Comparison of ENCODE assay signal across 22 cellular contexts in genomic region chr18:60147326-60147725, GRCh38.
DNase-seq lines count a peak whose midpoint lies in the region; ATAC-seq and TF ChIP-seq lines count a peak whose summit lies in the region.
"Had no signal": no experiment of that assay in that cellular context is flagged by ENCODE, and none has a peak within 500 bp of the region (broad histone marks: within the 10 kb centered on the region; RNA-seq: fewer than 3 reads in every experiment).

No MANE protein-coding gene starts in this region.

- peak overlapping the region; percentile 26 for H3K9ac ChIP-seq in OCI-LY1 (ENCODE audit: low read length)
- H3K9ac ChIP-seq: neural progenitor cell had no signal

- no peaks in the 10 kb centered on the region for H3F3A ChIP-seq in OCI-LY1 (ENCODE audit: insufficient read depth, low read length)

- ATAC-seq in HG03354 (IDR thresholded peaks at IDR 0.05; ENCODE audit: poor library complexity, severe bottlenecking, unreplicated experiment) (peak; percentile 39), upper lobe of right lung (peak; percentile 71)
- ATAC-seq: K562, left lobe of liver, T-helper 17 cell had no signal

- H3K4me1 ChIP-seq in OCI-LY1 (ENCODE audit: insufficient read depth, low read length, severe bottlenecking) (peaks cover 68% of the 10 kb centered on the region), upper lobe of right lung (peaks cover 6% of the 10 kb centered on the region), right atrium auricular region (no peaks in the 10 kb centered on the region)
- H3K4me1 ChIP-seq: breast epithelium, HAP-1, neural progenitor cell, SJCRH30 had no signal

- no peaks in the 10 kb centered on the region for H3K79me2 ChIP-seq in OCI-LY1 (ENCODE audit: insufficient read depth, low read length)

- H3K27me3 ChIP-seq in OCI-LY1 (ENCODE audit: insufficient read depth, low read length) (no peaks in the 10 kb centered on the region), upper lobe of right lung (no peaks in the 10 kb centered on the region), right atrium auricular region (no peaks in the 10 kb centered on the region)
- H3K27me3 ChIP-seq: breast epithelium, neural progenitor cell, SJCRH30 had no signal

- no peak; the same call in 1 of the 2 replicates for TF ChIP-seq CTCF in OCI-LY1 (IDR thresholded peaks at IDR 0.05; ENCODE audit: low read length)
- TF ChIP-seq CTCF in upper lobe of right lung (IDR thresholded peaks at IDR 0.05), result no peak
- no peak for TF ChIP-seq CTCF in right atrium auricular region (IDR thresholded peaks at IDR 0.05)

- H2AFZ ChIP-seq in OCI-LY1 (ENCODE audit: low read length), result peak overlapping the region; percentile 77; the same call in 1 of the 2 replicates
- H2AFZ ChIP-seq: neural progenitor cell had no signal

- intact Hi-C loops in upper lobe of right lung (cut with DNase I), result no loop called here

- H3K9me3 ChIP-seq in OCI-LY1 (ENCODE audit: low read length), result no peaks in the 10 kb centered on the region
- no peaks in the 10 kb centered on the region for H3K9me3 ChIP-seq in upper lobe of right lung
- H3K9me3 ChIP-seq in right atrium auricular region, result no peaks in the 10 kb centered on the region
- H3K9me3 ChIP-seq: breast epithelium, HAP-1, SJCRH30 had no signal

- peak overlapping the region; percentile 49 for H3K4me2 ChIP-seq in OCI-LY1 (ENCODE audit: low read length)
- H3K4me2 ChIP-seq: neural progenitor cell had no signal

- H3K27ac ChIP-seq in OCI-LY1 (ENCODE audit: low read depth, low read length, poor library complexity, severe bottlenecking), result peak overlapping the region; percentile 84
- H3K27ac ChIP-seq in upper lobe of right lung, result no peak overlapping the region
- H3K27ac ChIP-seq in right atrium auricular region, result no peak overlapping the region
- H3K27ac ChIP-seq: breast epithelium, neural progenitor cell, SJCRH30, WERI-Rb-1 had no signal

- H3K9me2 ChIP-seq in OCI-LY1 (ENCODE audit: low read depth, low read length), result no peaks in the 10 kb centered on the region

- DNase-seq in NOMO-1 (lab: John Stamatoyannopoulos, UW; ENCODE audit: unreplicated experiment in 2 of 2) (peak; percentile 16 to 30), NOMO-1 treated with dmso at 0.1 percent for 144 hours (lab: John Stamatoyannopoulos, UW; ENCODE audit: unreplicated experiment) (no peak), upper lobe of right lung (no peak), NCI-H2196 treated with DMSO at 0.1 percent for 48 hours (lab: John Stamatoyannopoulos, UW; ENCODE audit: unreplicated experiment) (no peak), NCI-H1436 (lab: John Stamatoyannopoulos, UW) (no peak), right atrium auricular region (ENCODE audit: low spot score) (no peak)
- DNase-seq: activated CD4-positive, alpha-beta T cell treated with anti-CD3 and anti-CD28 coated beads, Interleukin-2, amount 50 U/mL, for 4 hours; activated gamma-delta T cell treated with Interleukin-2 at 50 U/mL for 16 hours; cortex of kidney; NCI-H1436 treated with DMSO at 0.1 percent for 48 hours; NCI-H2171 treated with DMSO at 0.1 percent for 48 hours; NCI-H69; SJCRH30; T-helper 17 cell; WERI-Rb-1 had no signal

- H4K20me1 ChIP-seq in OCI-LY1 (ENCODE audit: insufficient read depth, low read length), result no peaks in the 10 kb centered on the region

- no peaks in the 10 kb centered on the region for H3K36me3 ChIP-seq in OCI-LY1 (ENCODE audit: insufficient read depth, low read length)
- no peaks in the 10 kb centered on the region for H3K36me3 ChIP-seq in upper lobe of right lung
- no peaks in the 10 kb centered on the region for H3K36me3 ChIP-seq in right atrium auricular region
- H3K36me3 ChIP-seq: breast epithelium, HAP-1, neural progenitor cell, SJCRH30, WERI-Rb-1 had no signal

- H3K4me3 ChIP-seq in OCI-LY1 (ENCODE audit: low read depth, low read length, poor library complexity, severe bottlenecking) (no peak overlapping the region), upper lobe of right lung (no peak overlapping the region), right atrium auricular region (no peak overlapping the region)
- H3K4me3 ChIP-seq: breast epithelium, HAP-1, K562, neural progenitor cell, SJCRH30 had no signal

Comparison
In these comparisons a context has a peak if more than half of its experiments do, and no peak if none do; other contexts are left out.
1. DNase-seq: peak in NOMO-1 (2 of 2); none in NOMO-1 treated with dmso at 0.1 percent for 144 hours (single experiment), upper lobe of right lung (single experiment), NCI-H2196 treated with DMSO at 0.1 percent for 48 hours (single experiment), NCI-H1436 (single experiment) and right atrium auricular region (single experiment).